Comparison of ENCODE assay signal across 20 cellular contexts in the genomic region with DNA sequence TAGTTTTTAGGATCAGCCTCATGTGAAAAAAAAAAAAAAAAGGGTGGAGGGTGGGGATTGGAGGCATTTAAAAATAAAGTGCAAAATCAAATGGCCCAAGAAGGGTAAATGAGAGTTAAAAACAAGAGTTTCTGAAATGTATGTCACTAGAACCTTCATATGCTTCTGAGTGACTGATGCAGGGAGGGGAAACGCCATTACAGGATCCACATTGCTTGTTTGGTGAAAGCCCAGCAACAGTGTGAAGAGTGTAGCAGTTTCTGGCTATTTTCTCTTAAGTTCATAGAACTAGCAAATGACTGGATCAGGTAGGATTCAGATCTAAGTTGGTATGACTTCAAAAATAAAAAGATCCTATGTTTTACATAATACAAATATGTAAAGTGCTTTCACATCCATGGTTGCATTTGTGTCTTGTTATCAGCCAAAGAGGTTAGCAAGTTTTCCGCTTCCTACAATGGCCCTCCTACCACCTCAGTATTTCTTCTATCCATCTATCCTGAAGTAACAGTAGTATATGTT. TPM values are rescaled to one million over a fixed set of nuclear protein-coding genes. Genes with fewer than 3 reads are reported as not detected.
DNase-seq lines count a peak whose midpoint lies in the region; ATAC-seq, FAIRE-seq and TF ChIP-seq lines count a peak whose summit lies in the region.
"Had no signal": no experiment of that assay in that cellular context is flagged by ENCODE, and none has a peak within 500 bp of the region (broad histone marks: within the 10 kb centered on the region; RNA-seq: fewer than 3 reads in every experiment).

No MANE protein-coding gene starts in this region.

- intact Hi-C loops in natural killer cell (cut with micrococcal nuclease) = no loop called here
- intact Hi-C loops in K562 (cut with micrococcal nuclease) = no loop called here
- intact Hi-C loops in prostate gland (cut with DNase I) = no loop called here

- TF ChIP-seq CTCF in natural killer cell (IDR thresholded peaks at IDR 0.05) = no peak
- TF ChIP-seq CTCF in K562 (IDR thresholded peaks at IDR 0.05 in 2 of 3, conservative IDR thresholded peaks at IDR 0.05 in 1 of 3; ENCODE audit: insufficient read depth in 2 of 3, low read depth in 1 of 3, low read length in 3 of 3) = no peak
- TF ChIP-seq CTCF in prostate gland (IDR thresholded peaks at IDR 0.05) = no peak

- DNase-seq in natural killer cell treated with Interleukin-12 subunit alpha and Interleukin-12 subunit beta and Interleukin-15 and Interleukin-18, amount 100 ng/mL, for 72 hours (ENCODE audit: low spot score) = no peak
- DNase-seq in natural killer cell (no peak), K562 (ENCODE audit: extremely low read depth in 1 of 4, low spot score in 3 of 4) (peak in 2 of 4 experiments; percentile 32 to 42), naive B cell (no peak), GM19240 (ENCODE audit: insufficient read length, low spot score) (no peak), prostate gland (ENCODE audit: low spot score) (no peak)
- DNase-seq: activated CD4-positive, alpha-beta memory T cell treated with anti-CD3 and anti-CD28 coated beads for 36 hours; activated T-cell treated with anti-CD3 and anti-CD28 coated beads, Interleukin-2, amount 50 U/mL, for 48 hours; HFFc6; MV-4-11; NCI-H2029; NCI-H510A treated with DMSO at 0.1 percent for 48 hours; stimulated activated CD4-positive, alpha-beta T cell treated with anti-CD3 and anti-CD28 coated beads, Interleukin-2, amount 100 ng/mL, for 24 hours had no signal

- TF ChIP-seq POLR2A in K562 (conservative IDR thresholded peaks at IDR 0.05) (no peak), prostate gland (IDR thresholded peaks at IDR 0.05) (no peak)

- no peak for ATAC-seq in natural killer cell treated with Interleukin-12 subunit alpha and Interleukin-12 subunit beta and Interleukin-15 and Interleukin-18, amount 100 ng/mL, for 72 hours
- ATAC-seq in natural killer cell = no peak
- no peak for ATAC-seq in K562
- no peak for ATAC-seq in naive B cell (ENCODE audit: low read depth in 2 of 2)
- no peak for ATAC-seq in HG02763 (IDR thresholded peaks at IDR 0.05; ENCODE audit: unreplicated experiment)
- ATAC-seq in GM18870 (IDR thresholded peaks at IDR 0.05; ENCODE audit: unreplicated experiment) = no peak

- H3K27me3 ChIP-seq in K562 (ENCODE audit: control insufficient read depth in 2 of 2, insufficient read depth in 2 of 2, low read length in 2 of 2) = no peaks in the 10 kb centered on the region
- no peaks in the 10 kb centered on the region for H3K27me3 ChIP-seq in prostate gland (replicated peaks; ENCODE audit: insufficient read depth)

- H3K4me3 ChIP-seq in K562 = peak overlapping the region; percentile 87
- no peak overlapping the region for H3K4me3 ChIP-seq in prostate gland

- no peak for TF ChIP-seq EP300 in K562 (IDR thresholded peaks at IDR 0.05; ENCODE audit: low read length)

- CTCF ChIA-PET in K562 (lab: Yijun Ruan, JAX; ENCODE audit: low intra/inter-chr PET ratio) = no interaction called here

- H3K4me1 Mint-ChIP-seq in natural killer cell treated with Interleukin-12 subunit alpha and Interleukin-12 subunit beta and Interleukin-15 and Interleukin-18, amount 100 ng/mL, for 72 hours (ENCODE audit: low read depth in 2 of 2) = peaks cover 17 to 30% of the 10 kb centered on the region in 2 donors
- H3K4me1 Mint-ChIP-seq in natural killer cell (peaks cover 16 to 18% of the 10 kb centered on the region in 2 donors), naive B cell (peaks cover 57 to 73% (median 71%) of the 10 kb centered on the region in 3 donors)

- H3K9me1 ChIP-seq in K562 (ENCODE audit: control insufficient read depth, insufficient read depth, low read length) = no peaks in the 10 kb centered on the region

- no peaks in the 10 kb centered on the region for H3K36me3 Mint-ChIP-seq in natural killer cell treated with Interleukin-12 subunit alpha and Interleukin-12 subunit beta and Interleukin-15 and Interleukin-18, amount 100 ng/mL, for 72 hours
- no peaks in the 10 kb centered on the region for H3K36me3 Mint-ChIP-seq in natural killer cell
- peaks cover 0 to 8% of the 10 kb centered on the region in 2 donors for H3K36me3 Mint-ChIP-seq in naive B cell

- POLR2A ChIA-PET in K562 (lab: Yijun Ruan, JAX) = interaction anchor here (0.6 to 1.2 kb wide), 4 partner anchors 15 to 421 kb away, joined by 3 to 4 read pairs (median 4); no protein-coding TSS in a partner anchor

- in situ Hi-C loops in K562 (cut with MboI) = no loop called here

- H3K9ac ChIP-seq in K562 (ENCODE audit: insufficient read depth in 1 of 2, low read depth in 2 of 2, low read length in 2 of 2) = peak overlapping the region in 1 of 2 experiments; percentile 93; a peak in 2 of 4 replicates

- no peaks in the 10 kb centered on the region; the same call in 1 of the 2 replicates for H4K20me1 ChIP-seq in K562 (replicated peaks; ENCODE audit: control insufficient read depth, insufficient read depth, low read length)

- H3K27ac ChIP-seq in K562 (ENCODE audit: extremely low read depth, low read depth, low read length) = peak overlapping the region; percentile 52
- no peak overlapping the region for H3K27ac ChIP-seq in prostate gland

- BruUV-seq in K562 (replicated peaks; lab: Mats Ljungman, UMichigan) = no TSS peak

- H3K27ac Mint-ChIP-seq in natural killer cell treated with Interleukin-12 subunit alpha and Interleukin-12 subunit beta and Interleukin-15 and Interleukin-18, amount 100 ng/mL, for 72 hours = no peak overlapping the region
- H3K27ac Mint-ChIP-seq in natural killer cell (no peak overlapping the region), naive B cell (peak overlapping the region in 5 of 6 donors; percentile 14 to 97 (median 81))
- H3K27ac Mint-ChIP-seq: activated CD4-positive, alpha-beta memory T cell treated with anti-CD3 and anti-CD28 coated beads for 36 hours; HFFc6 had no signal

- peak overlapping the region; percentile 93 for H3K4me2 ChIP-seq in K562 (ENCODE audit: insufficient read depth, low read length)

- peaks cover 11 to 33% of the 10 kb centered on the region in 2 experiments for H3K4me1 ChIP-seq in K562 (replicated peaks in 1 of 2; ENCODE audit: control insufficient read depth in 2 of 2, insufficient read depth in 2 of 2, low read length in 2 of 2)
- no peaks in the 10 kb centered on the region for H3K4me1 ChIP-seq in prostate gland (replicated peaks)

- H3K9me3 Mint-ChIP-seq in natural killer cell treated with Interleukin-12 subunit alpha and Interleukin-12 subunit beta and Interleukin-15 and Interleukin-18, amount 100 ng/mL, for 72 hours = no peaks in the 10 kb centered on the region
- no peaks in the 10 kb centered on the region for H3K9me3 Mint-ChIP-seq in natural killer cell
- no peaks in the 10 kb centered on the region for H3K9me3 Mint-ChIP-seq in naive B cell
- H3K9me3 Mint-ChIP-seq: activated CD4-positive, alpha-beta memory T cell treated with anti-CD3 and anti-CD28 coated beads for 36 hours; central memory CD8-positive, alpha-beta T cell; HFFc6 had no signal

- no peak overlapping the region for H2AFZ ChIP-seq in K562 (ENCODE audit: low read depth, low read length)

- FAIRE-seq in K562 (lab: Jason Lieb, UNC) = peak; percentile 26
- FAIRE-seq: endometrium, frontal cortex, RCC 7860, TTC549 had no signal

- TF ChIP-seq RAD21 in K562 (CRISPR knock-in tag; conservative IDR thresholded peaks at IDR 0.05 in 1 of 2, IDR thresholded peaks at IDR 0.05 in 1 of 2) = no peak

- H3K27me3 Mint-ChIP-seq in natural killer cell treated with Interleukin-12 subunit alpha and Interleukin-12 subunit beta and Interleukin-15 and Interleukin-18, amount 100 ng/mL, for 72 hours = peaks cover 0 to 2% of the 10 kb centered on the region in 2 donors
- peaks cover 0 to 5% of the 10 kb centered on the region in 2 donors for H3K27me3 Mint-ChIP-seq in natural killer cell (ENCODE audit: low read depth in 2 of 2)
- H3K27me3 Mint-ChIP-seq in naive B cell = no peaks in the 10 kb centered on the region
- H3K27me3 Mint-ChIP-seq: activated CD4-positive, alpha-beta memory T cell treated with anti-CD3 and anti-CD28 coated beads for 36 hours; central memory CD8-positive, alpha-beta T cell had no signal

- H3K9me3 ChIP-seq in K562 (replicated peaks; ENCODE audit: control insufficient read depth, insufficient read depth, low read depth, low read length) = no peaks in the 10 kb centered on the region
- H3K9me3 ChIP-seq in prostate gland = no peaks in the 10 kb centered on the region

- WGBS in K562 (ENCODE audit: insufficient coverage, low coverage, missing lambda C conversion rate) = 15% methylated on average over 2 of the region's 2 CpGs
- 71% methylated on average over 2 of the region's 2 CpGs for WGBS in prostate gland

- H3K4me3 Mint-ChIP-seq in natural killer cell treated with Interleukin-12 subunit alpha and Interleukin-12 subunit beta and Interleukin-15 and Interleukin-18, amount 100 ng/mL, for 72 hours = peak overlapping the region; percentile 87
- H3K4me3 Mint-ChIP-seq in natural killer cell (no peak overlapping the region), naive B cell (peak overlapping the region in 6 of 8 donors; percentile 72 to 98 (median 96))
- H3K4me3 Mint-ChIP-seq: activated CD4-positive, alpha-beta memory T cell treated with anti-CD3 and anti-CD28 coated beads for 36 hours; HFFc6 had no signal

- H3K36me3 ChIP-seq in K562 (ENCODE audit: control insufficient read depth, insufficient read depth, low read length) (peaks cover 23% of the 10 kb centered on the region; the same call in 2 of the 3 replicates), prostate gland (no peaks in the 10 kb centered on the region)

- H3K79me2 ChIP-seq in K562 (ENCODE audit: control insufficient read depth, insufficient read depth, low read length) = peaks cover 71% of the 10 kb centered on the region

RNA-seq across cellular contexts. Expression of a gene that starts 2.9 kb away (rescaled TPM):
- total RNA-seq in natural killer cell treated with Interleukin-12 subunit alpha and Interleukin-12 subunit beta and Interleukin-15 and Interleukin-18, amount 100 ng/mL, for 72 hours = 10 to 100 TPM in 1 of 2 donors, 1 to 10 TPM in 1; 5.3 to 21.0 TPM
- total RNA-seq in natural killer cell (10 to 100 TPM in 1 of 3 donors, 1 to 10 TPM in 2; 3.9 to 23.6 (median 7.3) TPM), K562 (2014; rRNA removed) (170 and 210 TPM in 2 replicates), K562 (2014; rRNA removed; fragmentation: Illumina TruSeq; extraction: Trizol) (112 and 123 TPM in 2 replicates), K562 (2015; rRNA removed; fragmentation: Illumina TruSeq; extraction: Trizol) (75.4 and 75.5 TPM in 2 replicates), K562 (2021) (95.0 and 103 TPM in 2 replicates), prostate gland (100 to 1,000 TPM; 106 to 129 TPM)
- total RNA-seq in K562 (2011; cell fraction: chromatin; rRNA removed; ENCODE audit: low replicate concordance) = 54.6 and 85.9 TPM in 2 replicates
- total RNA-seq in K562 (2011; cell fraction: nucleolus; rRNA removed) = 78.3 and 80.9 TPM in 2 replicates
- total RNA-seq in K562 (2011; cell fraction: nucleoplasm; rRNA removed) = 85.9 and 96.9 TPM in 2 replicates
- polyA plus RNA-seq in K562 (2011; rRNA removed) (66.5 and 91.9 TPM in 2 replicates), K562 (2014; fragmentation: Illumina TruSeq; extraction: Trizol) (62.8 and 69.4 TPM in 2 replicates), K562 (2014; fragmentation: Nextera tagmentation; extraction: Ambion mirVana) (10 to 100 TPM; 15.3 to 24.3 TPM), K562 (2014; rRNA removed) (92.5 and 111 TPM in 2 replicates), naive B cell (ENCODE audit: low read depth in 6 of 6) (100 to 1,000 TPM in 3 of 6 donors, 10 to 100 TPM in 3; 88.3 to 185 (median 105) TPM)
- 47.4 and 49.6 TPM in 2 replicates for polyA plus RNA-seq in K562 (2011; cell fraction: cytosol; rRNA removed)
- polyA plus RNA-seq in K562 (2011; cell fraction: nucleus; rRNA removed) = 42.3 and 43.3 TPM in 2 replicates
- polyA plus RNA-seq in K562 (2012) = 75.7 and 82.7 TPM in 2 replicates
- polyA minus RNA-seq in K562 (2011; rRNA and poly(A)+ RNA removed) = 32.0 and 33.2 TPM in 2 replicates
- 25.0 and 28.9 TPM in 2 replicates for polyA minus RNA-seq in K562 (2011; cell fraction: cytosol; rRNA and poly(A)+ RNA removed)
- polyA minus RNA-seq in K562 (2011; cell fraction: nucleus; rRNA and poly(A)+ RNA removed) = 58.8 and 71.3 TPM in 2 replicates

RNA-seq across cellular contexts. Expression of a gene that starts 38.9 kb away (rescaled TPM):
- 1 to 10 TPM; 2.4 to 2.9 TPM for total RNA-seq in natural killer cell treated with Interleukin-12 subunit alpha and Interleukin-12 subunit beta and Interleukin-15 and Interleukin-18, amount 100 ng/mL, for 72 hours
- total RNA-seq in natural killer cell (1 to 10 TPM; 1.4 to 3.2 (median 2.4) TPM), K562 (2014; rRNA removed) (0.37 TPM in 1 of 2 replicates, not detected in the other), K562 (2014; rRNA removed; fragmentation: Illumina TruSeq; extraction: Trizol) (0.15 TPM in 1 of 2 replicates, not detected in the other), K562 (2015; rRNA removed; fragmentation: Illumina TruSeq; extraction: Trizol) (0.22 TPM in 1 of 2 replicates, not detected in the other), K562 (2021) (not detected in 2 replicates), prostate gland (10 to 100 TPM in 1 of 2 donors, not detected in 1; 14.0 TPM)
- total RNA-seq in K562 (2011; cell fraction: chromatin; rRNA removed; ENCODE audit: low replicate concordance) = 0.35 and 0.97 TPM in 2 replicates
- total RNA-seq in K562 (2011; cell fraction: nucleolus; rRNA removed) = 0.33 TPM in 1 of 2 replicates, not detected in the other
- total RNA-seq in K562 (2011; cell fraction: nucleoplasm; rRNA removed) = 0.37 and 0.46 TPM in 2 replicates
- polyA plus RNA-seq in K562 (2011; rRNA removed) (0.11 and 0.16 TPM in 2 replicates), K562 (2014; fragmentation: Illumina TruSeq; extraction: Trizol) (not detected in 2 replicates), K562 (2014; fragmentation: Nextera tagmentation; extraction: Ambion mirVana) (under 1 TPM; 0.25 TPM), K562 (2014; rRNA removed) (not detected in 2 replicates), naive B cell (ENCODE audit: low read depth in 6 of 6) (1 to 10 TPM in 1 of 6 donors, under 1 TPM in 5; 0.74 to 1.6 (median 0.78) TPM)
- polyA plus RNA-seq in K562 (2011; cell fraction: cytosol; rRNA removed) = not detected in 2 replicates
- 0.10 and 0.11 TPM in 2 replicates for polyA plus RNA-seq in K562 (2011; cell fraction: nucleus; rRNA removed)
- 0.16 and 0.29 TPM in 2 replicates for polyA plus RNA-seq in K562 (2012)
- 0.15 TPM in 1 of 2 replicates, not detected in the other for polyA minus RNA-seq in K562 (2011; rRNA and poly(A)+ RNA removed)
- polyA minus RNA-seq in K562 (2011; cell fraction: cytosol; rRNA and poly(A)+ RNA removed) = not detected in 2 replicates
- polyA minus RNA-seq in K562 (2011; cell fraction: nucleus; rRNA and poly(A)+ RNA removed) = 0.11 and 0.13 TPM in 2 replicates
- total RNA-seq: HFFc6 had no signal

Comparison
In these comparisons a context has a peak if more than half of its experiments do, and no peak if none do; other contexts are left out.
1. H3K27ac Mint-ChIP-seq: peak in naive B cell (5 of 6); none in natural killer cell treated with Interleukin-12 subunit alpha and Interleukin-12 subunit beta and Interleukin-15 and Interleukin-18, amount 100 ng/mL, for 72 hours (0 of 2) and natural killer cell (0 of 2).